Comparison of ENCODE assay signal across 28 cellular contexts in genomic region chr14:89992273-89992672, GRCh38.
"Had no signal": no experiment of that assay in that cellular context is flagged by ENCODE, and none has a peak within 500 bp of the region (broad histone marks: within the 10 kb centered on the region; RNA-seq: fewer than 3 reads in every experiment).

No MANE protein-coding gene starts in this region.

- DNase-seq: activated CD4-positive, alpha-beta memory T cell treated with anti-CD3 and anti-CD28 coated beads for 36 hours; activated CD4-positive, alpha-beta T cell treated with anti-CD3 and anti-CD28 coated beads for 36 hours; activated CD4-positive, alpha-beta T cell treated with anti-CD3 and anti-CD28 coated beads, Interleukin-2, amount 10 ng/mL, durations not matched to agents 24 days and 14 days; activated CD4-positive, CD25-positive, alpha-beta regulatory T cell; activated CD4-positive, CD25-positive, alpha-beta regulatory T cell treated with anti-CD3 and anti-CD28 coated beads, Interleukin-2, amount 50 U/mL, for 72 hours; activated CD8-positive, alpha-beta memory T cell treated with anti-CD3 and anti-CD28 coated beads, Interleukin-2, amount 10 ng/mL, durations not matched to agents 7 days and 5 days; activated CD8-positive, alpha-beta memory T cell treated with anti-CD3 and anti-CD28 coated beads, Interleukin-2, amount 50 U/mL, for 4 hours; activated CD8-positive, alpha-beta T cell treated with anti-CD3 and anti-CD28 coated beads, Interleukin-2, amount 10 ng/mL, durations not matched to agents 7 days and 5 days; activated effector memory CD4-positive, alpha-beta T cell treated with anti-CD3 and anti-CD28 coated beads, Interleukin-2, amount 50 U/mL, for 16 hours; activated naive CD4-positive, alpha-beta T cell treated with anti-CD3 and anti-CD28 coated beads for 36 hours; activated naive CD8-positive, alpha-beta T cell treated with anti-CD3 and anti-CD28 coated beads for 36 hours; activated naive CD8-positive, alpha-beta T cell treated with anti-CD3 and anti-CD28 coated beads, Interleukin-2, amount 50 U/mL, for 24 hours; activated T-cell treated with anti-CD3 and anti-CD28 coated beads, Interleukin-2, amount 50 U/mL, for 1 hour; activated T-cell treated with anti-CD3 and anti-CD28 coated beads, Interleukin-2, amount 50 U/mL, for 48 hours; amygdala; aorta; body of pancreas; caudate nucleus; cerebellar nuclear complex; colonic mucosa; effector CD8-positive, alpha-beta T cell; esophagus squamous epithelium; foreskin melanocyte; heart right ventricle; T-helper 17 cell had no signal

- H3K4me1 ChIP-seq: adrenal gland, body of pancreas, colonic mucosa, esophagus squamous epithelium, gastroesophageal sphincter, heart right ventricle had no signal

- H3K9me3 ChIP-seq: adrenal gland, body of pancreas, colonic mucosa, esophagus squamous epithelium, gastroesophageal sphincter, heart right ventricle had no signal

- H3K36me3 ChIP-seq: adrenal gland had no signal

- H3K27ac ChIP-seq: adrenal gland, body of pancreas, colonic mucosa, epithelial cell of prostate, esophagus squamous epithelium, gastroesophageal sphincter, heart right ventricle had no signal

- H3K4me3 ChIP-seq: adrenal gland, body of pancreas, colonic mucosa, esophagus squamous epithelium, gastroesophageal sphincter, heart right ventricle had no signal

- ATAC-seq: activated CD4-positive, alpha-beta T cell treated with anti-CD3 and anti-CD28 coated beads for 36 hours; activated CD8-positive, alpha-beta memory T cell treated with anti-CD3 and anti-CD28 coated beads, Interleukin-2, amount 10 ng/mL, durations not matched to agents 7 days and 5 days; activated CD8-positive, alpha-beta T cell treated with anti-CD3 and anti-CD28 coated beads, Interleukin-2, amount 10 ng/mL, durations not matched to agents 7 days and 5 days; activated naive CD8-positive, alpha-beta T cell treated with anti-CD3 and anti-CD28 coated beads, Interleukin-2, amount 50 U/mL, for 24 hours; body of pancreas; gastroesophageal sphincter; heart right ventricle; T-helper 17 cell had no signal
